ENCODE assay signal across 18 cellular contexts in genomic region chr6:113526553-113526952, GRCh38.
A peak's percentile ranks its signal among the peaks of the same experiment; 100 is the strongest.
DNase-seq lines count a peak whose midpoint lies in the region; ATAC-seq and TF ChIP-seq lines count a peak whose summit lies in the region.
"Had no signal": no experiment of that assay in that cellular context is flagged by ENCODE, and none has a peak within 500 bp of the region (broad histone marks: within the 10 kb centered on the region; RNA-seq: fewer than 3 reads in every experiment).

No MANE protein-coding gene starts in this region.

- H3K36me3 ChIP-seq in breast epithelium = no peaks in the 10 kb centered on the region
- no peaks in the 10 kb centered on the region for H3K36me3 ChIP-seq in suprapubic skin
- H3K36me3 ChIP-seq: Peyer's patch had no signal

- TF ChIP-seq POLR2A in breast epithelium (IDR thresholded peaks at IDR 0.05) (no peak), suprapubic skin (IDR thresholded peaks at IDR 0.05) (no peak)

- H3K9me3 ChIP-seq in breast epithelium (no peaks in the 10 kb centered on the region), suprapubic skin (no peaks in the 10 kb centered on the region)
- H3K9me3 ChIP-seq: Peyer's patch had no signal

- H3K4me1 ChIP-seq in breast epithelium = no peaks in the 10 kb centered on the region
- H3K4me1 ChIP-seq in foreskin keratinocyte = peaks cover 19% of the 10 kb centered on the region
- H3K4me1 ChIP-seq in suprapubic skin = peaks cover 15% of the 10 kb centered on the region
- H3K4me1 ChIP-seq: Peyer's patch had no signal

- TF ChIP-seq CTCF in breast epithelium (IDR thresholded peaks at IDR 0.05) (no peak), foreskin keratinocyte (conservative IDR thresholded peaks at IDR 0.05) (no peak), suprapubic skin (IDR thresholded peaks at IDR 0.05) (no peak)

- peak; percentile 13 for DNase-seq in NCI-H226
- peak in 1 of 2 donors; percentile 72 for DNase-seq in breast epithelium (ENCODE audit: low spot score in 2 of 2)
- DNase-seq in foreskin keratinocyte = peak; percentile 68 to 79
- no peak for DNase-seq in suprapubic skin (ENCODE audit: low spot score in 2 of 2)
- DNase-seq in C1 segment of cervical spinal cord (lab: John Stamatoyannopoulos, UW) = no peak
- DNase-seq in NCI-H345 treated with DMSO at 0.1 percent for 48 hours (lab: John Stamatoyannopoulos, UW; ENCODE audit: unreplicated experiment) = no peak
- DNase-seq in AG08395 (ENCODE audit: low spot score) = no peak
- DNase-seq: ACHN, AML-193, HCEC 1CT, NCI-H1048, NCI-H1436, NCI-H1930, NCI-H345, NCI-H526, Peyer's patch, Right ventricle myocardium superior had no signal

- no peak for TF ChIP-seq EP300 in suprapubic skin (IDR thresholded peaks at IDR 0.05)

- peak; percentile 89 for ATAC-seq in foreskin keratinocyte

- H3K4me3 ChIP-seq in breast epithelium (no peak overlapping the region), suprapubic skin (no peak overlapping the region)
- H3K4me3 ChIP-seq: Peyer's patch had no signal

- peak overlapping the region; percentile 27 to 37 for H3K27ac ChIP-seq in breast epithelium
- no peak overlapping the region for H3K27ac ChIP-seq in foreskin keratinocyte
- peak overlapping the region; percentile 79 for H3K27ac ChIP-seq in suprapubic skin
- H3K27ac ChIP-seq: KMS-11, Peyer's patch had no signal

- 25% methylated on average over 1 of the region's 1 CpG for WGBS in suprapubic skin

- intact Hi-C loops in breast epithelium (cut with DNase I; ENCODE audit: low total_unique reads) = no loop called here

- no peaks in the 10 kb centered on the region for H3K27me3 ChIP-seq in breast epithelium
- no peaks in the 10 kb centered on the region for H3K27me3 ChIP-seq in foreskin keratinocyte
- no peaks in the 10 kb centered on the region for H3K27me3 ChIP-seq in suprapubic skin
- H3K27me3 ChIP-seq: Peyer's patch had no signal

Comparison
In these comparisons a context has a peak if more than half of its experiments do, and no peak if none do; other contexts are left out.
1. DNase-seq: peak in NCI-H226 (single experiment) and foreskin keratinocyte (2 of 2); none in suprapubic skin (0 of 2), C1 segment of cervical spinal cord (0 of 14), NCI-H345 treated with DMSO at 0.1 percent for 48 hours (single experiment) and AG08395 (single experiment).